ENCODE assay signal across 1 cellular context in genomic region chr9:127970401-127971313, GRCh38.
TF ChIP-seq lines count a peak whose summit lies in the region.

No MANE protein-coding gene starts in this region.

TF ChIP-seq in K562, 482 proteins besides CTCF, POLR2A, EP300 and RAD21 (continued from another document):
- TF ChIP-seq, protein P1, sequence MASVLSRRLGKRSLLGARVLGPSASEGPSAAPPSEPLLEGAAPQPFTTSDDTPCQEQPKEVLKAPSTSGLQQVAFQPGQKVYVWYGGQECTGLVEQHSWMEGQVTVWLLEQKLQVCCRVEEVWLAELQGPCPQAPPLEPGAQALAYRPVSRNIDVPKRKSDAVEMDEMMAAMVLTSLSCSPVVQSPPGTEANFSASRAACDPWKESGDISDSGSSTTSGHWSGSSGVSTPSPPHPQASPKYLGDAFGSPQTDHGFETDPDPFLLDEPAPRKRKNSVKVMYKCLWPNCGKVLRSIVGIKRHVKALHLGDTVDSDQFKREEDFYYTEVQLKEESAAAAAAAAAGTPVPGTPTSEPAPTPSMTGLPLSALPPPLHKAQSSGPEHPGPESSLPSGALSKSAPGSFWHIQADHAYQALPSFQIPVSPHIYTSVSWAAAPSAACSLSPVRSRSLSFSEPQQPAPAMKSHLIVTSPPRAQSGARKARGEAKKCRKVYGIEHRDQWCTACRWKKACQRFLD (CRISPR knock-in tag; IDR thresholded peaks at IDR 0.05), result 0 out of 2 replicates have a peak, but pooled peaks have one; percentile 12
- TF ChIP-seq ZC3H4 (CRISPR knock-in tag; IDR thresholded peaks at IDR 0.05; ENCODE audit: borderline replicate concordance) (no peak), NR2F6 (CRISPR knock-in tag; IDR thresholded peaks at IDR 0.05) (no peak), ZNF263 (CRISPR knock-in tag; IDR thresholded peaks at IDR 0.05; ENCODE audit: borderline replicate concordance) (no peak), PPARD (CRISPR knock-in tag; IDR thresholded peaks at IDR 0.05) (no peak), E2F5 (CRISPR knock-in tag; IDR thresholded peaks at IDR 0.05) (no peak), GTF2B (IDR thresholded peaks at IDR 0.05; ENCODE audit: extremely low read depth, insufficient read length) (no peak), TEAD4 (IDR thresholded peaks at IDR 0.05; ENCODE audit: low read length) (no peak), TEAD4 (CRISPR knock-in tag; IDR thresholded peaks at IDR 0.05; ENCODE audit: borderline replicate concordance) (no peak), HNRNPK (IDR thresholded peaks at IDR 0.05; ENCODE audit: low read depth, low read length, poor library complexity, severe bottlenecking) (no peak), MECOM (CRISPR knock-in tag; IDR thresholded peaks at IDR 0.05) (no peak), ZNF24 (IDR thresholded peaks at IDR 0.05) (no peak), JUND (IDR thresholded peaks at IDR 0.05; ENCODE audit: borderline replicate concordance, low read depth, low read length) (no peak), JUND (tag; IDR thresholded peaks at IDR 0.05; ENCODE audit: borderline replicate concordance, low read depth, low read length) (no peak), ELF2 (CRISPR knock-in tag; IDR thresholded peaks at IDR 0.05) (no peak), FOXM1 (IDR thresholded peaks at IDR 0.05; ENCODE audit: low read depth) (no peak), FOXM1 (CRISPR knock-in tag; IDR thresholded peaks at IDR 0.05; ENCODE audit: low read depth) (no peak), SMARCA5 (IDR thresholded peaks at IDR 0.05) (no peak), CBFA2T2 (conservative IDR thresholded peaks at IDR 0.05) (no peak), SPI1 (IDR thresholded peaks at IDR 0.05; ENCODE audit: borderline replicate concordance, low read depth, low read length) (peak; percentile 26; the same call in 1 of the 2 replicates), CAMTA2 (CRISPR knock-in tag; conservative IDR thresholded peaks at IDR 0.05) (no peak), CHAMP1 (IDR thresholded peaks at IDR 0.05) (no peak), PKNOX1 (IDR thresholded peaks at IDR 0.05) (peak; percentile 80), TCF15 (CRISPR knock-in tag; IDR thresholded peaks at IDR 0.05) (no peak), RERE (CRISPR knock-in tag; IDR thresholded peaks at IDR 0.05; ENCODE audit: borderline replicate concordance) (no peak), HIVEP1 (CRISPR knock-in tag; IDR thresholded peaks at IDR 0.05) (no peak), JUN (IDR thresholded peaks at IDR 0.05; ENCODE audit: borderline replicate concordance, low read depth, low read length) (no peak), JUN (CRISPR knock-in tag; IDR thresholded peaks at IDR 0.05; ENCODE audit: borderline replicate concordance) (no peak), CEBPG (CRISPR knock-in tag; IDR thresholded peaks at IDR 0.05) (no peak), CEBPG (tag; conservative IDR thresholded peaks at IDR 0.05 in 1 of 2, IDR thresholded peaks at IDR 0.05 in 1 of 2) (0 out of 4 replicates have a peak, but pooled peaks of 1 of the 2 experiments have one; percentile 26), ZNF224 (CRISPR knock-in tag; IDR thresholded peaks at IDR 0.05) (no peak), STAT6 (CRISPR knock-in tag; IDR thresholded peaks at IDR 0.05) (no peak), HSF4 (CRISPR knock-in tag; IDR thresholded peaks at IDR 0.05; ENCODE audit: borderline replicate concordance) (no peak)
- TF ChIP-seq, protein P2, sequence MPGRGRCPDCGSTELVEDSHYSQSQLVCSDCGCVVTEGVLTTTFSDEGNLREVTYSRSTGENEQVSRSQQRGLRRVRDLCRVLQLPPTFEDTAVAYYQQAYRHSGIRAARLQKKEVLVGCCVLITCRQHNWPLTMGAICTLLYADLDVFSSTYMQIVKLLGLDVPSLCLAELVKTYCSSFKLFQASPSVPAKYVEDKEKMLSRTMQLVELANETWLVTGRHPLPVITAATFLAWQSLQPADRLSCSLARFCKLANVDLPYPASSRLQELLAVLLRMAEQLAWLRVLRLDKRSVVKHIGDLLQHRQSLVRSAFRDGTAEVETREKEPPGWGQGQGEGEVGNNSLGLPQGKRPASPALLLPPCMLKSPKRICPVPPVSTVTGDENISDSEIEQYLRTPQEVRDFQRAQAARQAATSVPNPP (IDR thresholded peaks at IDR 0.05; ENCODE audit: borderline replicate concordance, insufficient read depth, insufficient read length), result no peak
- TF ChIP-seq, protein P3, sequence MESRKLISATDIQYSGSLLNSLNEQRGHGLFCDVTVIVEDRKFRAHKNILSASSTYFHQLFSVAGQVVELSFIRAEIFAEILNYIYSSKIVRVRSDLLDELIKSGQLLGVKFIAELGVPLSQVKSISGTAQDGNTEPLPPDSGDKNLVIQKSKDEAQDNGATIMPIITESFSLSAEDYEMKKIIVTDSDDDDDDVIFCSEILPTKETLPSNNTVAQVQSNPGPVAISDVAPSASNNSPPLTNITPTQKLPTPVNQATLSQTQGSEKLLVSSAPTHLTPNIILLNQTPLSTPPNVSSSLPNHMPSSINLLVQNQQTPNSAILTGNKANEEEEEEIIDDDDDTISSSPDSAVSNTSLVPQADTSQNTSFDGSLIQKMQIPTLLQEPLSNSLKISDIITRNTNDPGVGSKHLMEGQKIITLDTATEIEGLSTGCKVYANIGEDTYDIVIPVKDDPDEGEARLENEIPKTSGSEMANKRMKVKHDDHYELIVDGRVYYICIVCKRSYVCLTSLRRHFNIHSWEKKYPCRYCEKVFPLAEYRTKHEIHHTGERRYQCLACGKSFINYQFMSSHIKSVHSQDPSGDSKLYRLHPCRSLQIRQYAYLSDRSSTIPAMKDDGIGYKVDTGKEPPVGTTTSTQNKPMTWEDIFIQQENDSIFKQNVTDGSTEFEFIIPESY (CRISPR knock-in tag; IDR thresholded peaks at IDR 0.05), result peak; percentile 43; the same call in 1 of the 2 replicates
- TF ChIP-seq, protein P4, sequence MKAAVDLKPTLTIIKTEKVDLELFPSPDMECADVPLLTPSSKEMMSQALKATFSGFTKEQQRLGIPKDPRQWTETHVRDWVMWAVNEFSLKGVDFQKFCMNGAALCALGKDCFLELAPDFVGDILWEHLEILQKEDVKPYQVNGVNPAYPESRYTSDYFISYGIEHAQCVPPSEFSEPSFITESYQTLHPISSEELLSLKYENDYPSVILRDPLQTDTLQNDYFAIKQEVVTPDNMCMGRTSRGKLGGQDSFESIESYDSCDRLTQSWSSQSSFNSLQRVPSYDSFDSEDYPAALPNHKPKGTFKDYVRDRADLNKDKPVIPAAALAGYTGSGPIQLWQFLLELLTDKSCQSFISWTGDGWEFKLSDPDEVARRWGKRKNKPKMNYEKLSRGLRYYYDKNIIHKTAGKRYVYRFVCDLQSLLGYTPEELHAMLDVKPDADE (conservative IDR thresholded peaks at IDR 0.05; ENCODE audit: control insufficient read depth, low read depth, low read length), result no peak
TF ChIP-seq in K562: peak in this region for 7.
